ENCODE assay signal across 10 cellular contexts in genomic region chr5:149563461-149563860, GRCh38. TPM values are rescaled to one million over a fixed set of nuclear protein-coding genes. Genes with fewer than 3 reads are reported as not detected.
DNase-seq lines count a peak whose midpoint lies in the region; ATAC-seq and TF ChIP-seq lines count a peak whose summit lies in the region.
"Had no signal": no experiment of that assay in that cellular context is flagged by ENCODE, and none has a peak within 500 bp of the region (broad histone marks: within the 10 kb centered on the region; RNA-seq: fewer than 3 reads in every experiment).

No MANE protein-coding gene starts in this region.

- no peak for ATAC-seq in PC-3
- no peak for ATAC-seq in GM21367 (IDR thresholded peaks at IDR 0.05; ENCODE audit: unreplicated experiment)
- ATAC-seq in GM18867 (IDR thresholded peaks at IDR 0.05; ENCODE audit: unreplicated experiment): no peak

- intact Hi-C loops in PC-3 (cut with micrococcal nuclease): loop anchor here (2.0 to 10.0 kb wide), 3 partner anchors 17 to 429 kb away; no protein-coding TSS in a partner anchor
- intact Hi-C loops in sigmoid colon (cut with DNase I): loop anchor here (5.0 to 10.0 kb wide), 2 partner anchors 196 to 419 kb away; partner anchors contain the start of gene ABLIM3

- WGBS in sigmoid colon, 2 donors: 65 to 74% methylated on average over 2 of the region's 2 CpGs

- DNase-seq in EL (peak; percentile 59), PC-3 (peak; percentile 44), fibroblast of mammary gland (ENCODE audit: low read depth) (peak; percentile 60), sigmoid colon (no peak), NCI-H345 treated with DMSO at 0.1 percent for 48 hours (lab: John Stamatoyannopoulos, UW; ENCODE audit: unreplicated experiment) (no peak), Ammon's horn (ENCODE audit: low spot score) (no peak)
- DNase-seq: NCI-H2107, nucleus accumbens had no signal

- peak overlapping the region; percentile 32 for H3K4me2 ChIP-seq in PC-3 (ENCODE audit: low read length)

- no peaks in the 10 kb centered on the region for H3K9me2 ChIP-seq in PC-3 (replicated peaks; ENCODE audit: low read length)

- no peaks in the 10 kb centered on the region for H4K20me1 ChIP-seq in PC-3 (ENCODE audit: low read length)

- TF ChIP-seq POLR2A in sigmoid colon (IDR thresholded peaks at IDR 0.05): no peak

- no peaks in the 10 kb centered on the region for H3K79me2 ChIP-seq in PC-3 (ENCODE audit: low read length)

- peaks cover 7% of the 10 kb centered on the region for H3F3A ChIP-seq in PC-3 (ENCODE audit: low read length, unreplicated experiment)

- H3K27me3 ChIP-seq in PC-3 (ENCODE audit: low read length): no peaks in the 10 kb centered on the region
- H3K27me3 ChIP-seq in sigmoid colon: no peaks in the 10 kb centered on the region

- H2AFZ ChIP-seq in PC-3 (ENCODE audit: low read length): peak overlapping the region; percentile 43

- H3K27ac ChIP-seq in PC-3 (ENCODE audit: low read length) (peak overlapping the region; percentile 92), sigmoid colon (peak overlapping the region; percentile 78 to 91 (median 84))

- no peaks in the 10 kb centered on the region for H3K9me3 ChIP-seq in PC-3 (ENCODE audit: low read length)
- H3K9me3 ChIP-seq in sigmoid colon: no peaks in the 10 kb centered on the region

- CTCF ChIA-PET in PC-3 (lab: Charles Lee): interaction anchor here (0.5 to 1.9 kb wide), 5 partner anchors 12 to 196 kb away, joined by 3 to 8 read pairs (median 5); partner anchors contain the start of gene CSNK1A1

- H3K4me3 ChIP-seq in PC-3 (ENCODE audit: low read length): no peak overlapping the region
- H3K4me3 ChIP-seq in fibroblast of mammary gland (ENCODE audit: control insufficient read depth, low read depth, low read length): no peak overlapping the region
- no peak overlapping the region for H3K4me3 ChIP-seq in sigmoid colon

- no peak for TF ChIP-seq EP300 in sigmoid colon (IDR thresholded peaks at IDR 0.05)

- POLR2A ChIA-PET in PC-3 (lab: Charles Lee; ENCODE audit: unreplicated experiment): interaction anchor here (0.7 kb wide), 1 partner anchor 76 kb away, joined by 3 read pairs; no protein-coding TSS in a partner anchor

- H3K9ac ChIP-seq in PC-3 (ENCODE audit: low read length): peak overlapping the region; percentile 19

- no peaks in the 10 kb centered on the region for H3K36me3 ChIP-seq in PC-3 (ENCODE audit: low read depth, low read length)
- H3K36me3 ChIP-seq in sigmoid colon: no peaks in the 10 kb centered on the region

- H3K4me1 ChIP-seq in PC-3 (ENCODE audit: insufficient read depth, low read length) (peaks cover 41% of the 10 kb centered on the region), sigmoid colon (peaks cover 0 to 43% (median 38%) of the 10 kb centered on the region in 4 donors)

- no peak for TF ChIP-seq CTCF in PC-3 (conservative IDR thresholded peaks at IDR 0.05; ENCODE audit: low read depth, low read length)
- no peak for TF ChIP-seq CTCF in fibroblast of mammary gland (conservative IDR thresholded peaks at IDR 0.05; ENCODE audit: control insufficient read depth, insufficient read depth, low read depth, low read length)
- no peak for TF ChIP-seq CTCF in sigmoid colon (IDR thresholded peaks at IDR 0.05)

- no TSS peak for BruUV-seq in PC-3 (replicated peaks; lab: Mats Ljungman, UMichigan)

RNA-seq across cellular contexts. Expression of gene CSNK1A1, which starts 12.2 kb away (rescaled TPM):
- total RNA-seq in PC-3 (2014; rRNA removed) (500 and 586 TPM in 2 replicates), sigmoid colon (100 to 1,000 TPM; 214 to 298 (median 231) TPM)
- polyA plus RNA-seq in sigmoid colon: 100 to 1,000 TPM in 2 of 3 donors, 10 to 100 TPM in 1; 85.3 to 112 (median 107) TPM

RNA-seq across cellular contexts. Expression of gene ARHGEF37, which starts 17.8 kb away (rescaled TPM):
- 5.2 and 6.5 TPM in 2 replicates for total RNA-seq in PC-3 (2014; rRNA removed)
- 10 to 100 TPM; 23.5 to 51.0 (median 39.8) TPM for total RNA-seq in sigmoid colon
- polyA plus RNA-seq in sigmoid colon: 1 to 10 TPM; 4.8 to 7.2 (median 7.0) TPM

Comparison
In these comparisons a context has a peak if more than half of its experiments do, and no peak if none do; other contexts are left out.
1. DNase-seq: peak in EL (single experiment), PC-3 (single experiment) and fibroblast of mammary gland (single experiment); none in sigmoid colon (single experiment), NCI-H345 treated with DMSO at 0.1 percent for 48 hours (single experiment) and Ammon's horn (single experiment).